Comparison of ENCODE assay signal across 1 cellular context in genomic region chr16:55479560-55480197, GRCh38.
TF ChIP-seq lines count a peak whose summit lies in the region.

No MANE protein-coding gene starts in this region.

TF ChIP-seq in GM23338, 12 proteins besides CTCF, POLR2A, EP300 and RAD21 (continued from another document):
- TF ChIP-seq ZNF462 (CRISPR knock-in tag; IDR thresholded peaks at IDR 0.05) (no peak), EZH2phosphoT487 (IDR thresholded peaks at IDR 0.05; ENCODE audit: unreplicated experiment) (no peak), JUNB (IDR thresholded peaks at IDR 0.05; ENCODE audit: unreplicated experiment) (no peak), STAT1 (IDR thresholded peaks at IDR 0.05; ENCODE audit: unreplicated experiment) (no peak)
